ENCODE assay signal across 25 cellular contexts in genomic region chr7:90739731-90740130, GRCh38.
"Had no signal": no experiment of that assay in that cellular context is flagged by ENCODE, and none has a peak within 500 bp of the region (broad histone marks: within the 10 kb centered on the region; RNA-seq: fewer than 3 reads in every experiment).

No MANE protein-coding gene starts in this region.

- DNase-seq: activated CD4-positive, alpha-beta memory T cell treated with anti-CD3 and anti-CD28 coated beads, Interleukin-2, amount 10 ng/mL, durations not matched to agents 7 days and 5 days; activated CD4-positive, alpha-beta T cell treated with anti-CD3 and anti-CD28 coated beads for 36 hours; activated CD4-positive, alpha-beta T cell treated with anti-CD3 and anti-CD28 coated beads, Interleukin-2, amount 10 ng/mL, durations not matched to agents 7 days and 5 days; activated CD8-positive, alpha-beta memory T cell treated with anti-CD3 and anti-CD28 coated beads for 24 hours; activated CD8-positive, alpha-beta memory T cell treated with anti-CD3 and anti-CD28 coated beads, Interleukin-2, amount 10 ng/mL, durations not matched to agents 7 days and 5 days; activated CD8-positive, alpha-beta memory T cell treated with anti-CD3 and anti-CD28 coated beads, Interleukin-2, amount 50 U/mL, for 48 hours; activated effector memory CD4-positive, alpha-beta T cell treated with Interleukin-2 at 50 U/mL for 16 hours; activated naive CD4-positive, alpha-beta T cell treated with anti-CD3 and anti-CD28 coated beads, Interleukin-2, amount 10 ng/mL, durations not matched to agents 7 days and 5 days; activated naive CD8-positive, alpha-beta T cell treated with anti-CD3 and anti-CD28 coated beads, Interleukin-2, amount 50 U/mL, for 24 hours; activated T-cell treated with anti-CD3 and anti-CD28 coated beads, Interleukin-2, amount 50 U/mL, for 48 hours; NCI-H1105; NCI-H1417 treated with DMSO at 0.1 percent for 48 hours; NCI-H187 treated with DMSO at 0.1 percent for 48 hours; NCI-H2081; NCI-H226; NCI-H524 treated with DMSO at 0.1 percent for 48 hours; PC-9; SIG-M5; T1000 had no signal

- H3K4me2 ChIP-seq: PC-9 had no signal

- H3K4me3 Mint-ChIP-seq: activated CD4-positive, alpha-beta memory T cell treated with anti-CD3 and anti-CD28 coated beads, Interleukin-2, amount 10 ng/mL, durations not matched to agents 7 days and 5 days; activated CD4-positive, alpha-beta T cell treated with anti-CD3 and anti-CD28 coated beads for 36 hours; activated CD4-positive, alpha-beta T cell treated with anti-CD3 and anti-CD28 coated beads, Interleukin-2, amount 10 ng/mL, durations not matched to agents 7 days and 5 days; activated CD8-positive, alpha-beta memory T cell treated with anti-CD3 and anti-CD28 coated beads, Interleukin-2, amount 10 ng/mL, durations not matched to agents 7 days and 5 days; activated naive CD4-positive, alpha-beta T cell treated with anti-CD3 and anti-CD28 coated beads, Interleukin-2, amount 10 ng/mL, durations not matched to agents 7 days and 5 days; activated naive CD8-positive, alpha-beta T cell; activated naive CD8-positive, alpha-beta T cell treated with anti-CD3 and anti-CD28 coated beads, Interleukin-2, amount 50 U/mL, for 24 hours had no signal

- ATAC-seq: activated CD4-positive, alpha-beta T cell treated with anti-CD3 and anti-CD28 coated beads for 36 hours; activated CD4-positive, CD25-positive, alpha-beta regulatory T cell treated with anti-CD3 and anti-CD28 coated beads, Interleukin-2, amount 50 U/mL, for 24 hours; activated CD8-positive, alpha-beta memory T cell treated with anti-CD3 and anti-CD28 coated beads, Interleukin-2, amount 10 ng/mL, durations not matched to agents 7 days and 5 days; activated naive CD8-positive, alpha-beta T cell treated with anti-CD3 and anti-CD28 coated beads, Interleukin-2, amount 50 U/mL, for 24 hours; K562; Right ventricle myocardium inferior had no signal

- H3K4me1 Mint-ChIP-seq: activated CD4-positive, alpha-beta memory T cell treated with anti-CD3 and anti-CD28 coated beads, Interleukin-2, amount 10 ng/mL, durations not matched to agents 7 days and 5 days; activated CD8-positive, alpha-beta memory T cell treated with anti-CD3 and anti-CD28 coated beads, Interleukin-2, amount 10 ng/mL, durations not matched to agents 7 days and 5 days; activated naive CD4-positive, alpha-beta T cell treated with anti-CD3 and anti-CD28 coated beads, Interleukin-2, amount 10 ng/mL, durations not matched to agents 7 days and 5 days had no signal

- H3K27ac ChIP-seq: PC-9, RWPE1 had no signal

- H2AFZ ChIP-seq: PC-9 had no signal

- H3K4me3 ChIP-seq: K562, PC-9 had no signal

- H3K27ac Mint-ChIP-seq: activated CD4-positive, alpha-beta memory T cell treated with anti-CD3 and anti-CD28 coated beads, Interleukin-2, amount 10 ng/mL, durations not matched to agents 7 days and 5 days; activated CD4-positive, alpha-beta T cell treated with anti-CD3 and anti-CD28 coated beads for 36 hours; activated CD4-positive, alpha-beta T cell treated with anti-CD3 and anti-CD28 coated beads, Interleukin-2, amount 10 ng/mL, durations not matched to agents 7 days and 5 days; activated CD8-positive, alpha-beta memory T cell treated with anti-CD3 and anti-CD28 coated beads, Interleukin-2, amount 10 ng/mL, durations not matched to agents 7 days and 5 days; activated naive CD4-positive, alpha-beta T cell treated with anti-CD3 and anti-CD28 coated beads, Interleukin-2, amount 10 ng/mL, durations not matched to agents 7 days and 5 days; activated naive CD8-positive, alpha-beta T cell; activated naive CD8-positive, alpha-beta T cell treated with anti-CD3 and anti-CD28 coated beads, Interleukin-2, amount 50 U/mL, for 24 hours had no signal

- H3K27me3 Mint-ChIP-seq: activated CD4-positive, alpha-beta memory T cell treated with anti-CD3 and anti-CD28 coated beads, Interleukin-2, amount 10 ng/mL, durations not matched to agents 7 days and 5 days; activated CD4-positive, alpha-beta T cell treated with anti-CD3 and anti-CD28 coated beads for 36 hours; activated CD4-positive, alpha-beta T cell treated with anti-CD3 and anti-CD28 coated beads, Interleukin-2, amount 10 ng/mL, durations not matched to agents 7 days and 5 days; activated CD8-positive, alpha-beta memory T cell treated with anti-CD3 and anti-CD28 coated beads, Interleukin-2, amount 10 ng/mL, durations not matched to agents 7 days and 5 days; activated naive CD4-positive, alpha-beta T cell treated with anti-CD3 and anti-CD28 coated beads, Interleukin-2, amount 10 ng/mL, durations not matched to agents 7 days and 5 days; activated naive CD8-positive, alpha-beta T cell; activated naive CD8-positive, alpha-beta T cell treated with anti-CD3 and anti-CD28 coated beads, Interleukin-2, amount 50 U/mL, for 24 hours; brain had no signal

- H3K9me3 Mint-ChIP-seq: activated CD4-positive, alpha-beta memory T cell treated with anti-CD3 and anti-CD28 coated beads, Interleukin-2, amount 10 ng/mL, durations not matched to agents 7 days and 5 days; activated CD4-positive, alpha-beta T cell treated with anti-CD3 and anti-CD28 coated beads, Interleukin-2, amount 10 ng/mL, durations not matched to agents 7 days and 5 days; activated naive CD4-positive, alpha-beta T cell treated with anti-CD3 and anti-CD28 coated beads, Interleukin-2, amount 10 ng/mL, durations not matched to agents 7 days and 5 days; activated naive CD8-positive, alpha-beta T cell treated with anti-CD3 and anti-CD28 coated beads, Interleukin-2, amount 50 U/mL, for 24 hours had no signal

- H3K36me3 Mint-ChIP-seq: activated CD8-positive, alpha-beta memory T cell treated with anti-CD3 and anti-CD28 coated beads, Interleukin-2, amount 10 ng/mL, durations not matched to agents 7 days and 5 days; activated naive CD4-positive, alpha-beta T cell treated with anti-CD3 and anti-CD28 coated beads, Interleukin-2, amount 10 ng/mL, durations not matched to agents 7 days and 5 days; activated naive CD8-positive, alpha-beta T cell had no signal
